1 cellular context compared by ENCODE assay signal in genomic region chr11:79184285-79184684, GRCh38.
TF ChIP-seq lines count a peak whose summit lies in the region.

No MANE protein-coding gene starts in this region.

TF ChIP-seq in GM23338, 12 proteins besides CTCF, POLR2A, EP300 and RAD21 (continued from another document):
- TF ChIP-seq ZNF462 (CRISPR knock-in tag; IDR thresholded peaks at IDR 0.05) (no peak), ZNF331 (CRISPR knock-in tag; IDR thresholded peaks at IDR 0.05; ENCODE audit: low read depth) (no peak)
